ENCODE assay signal across 9 cellular contexts in genomic region chr16:30449116-30449435, GRCh38. TPM values are rescaled to one million over a fixed set of nuclear protein-coding genes. Genes with fewer than 3 reads are reported as not detected.
"Had no signal": no experiment of that assay in that cellular context is flagged by ENCODE, and none has a peak within 500 bp of the region (broad histone marks: within the 10 kb centered on the region; RNA-seq: fewer than 3 reads in every experiment).

No MANE protein-coding gene starts in this region.

- DNase-seq: GOT3 had no signal

- H3K4me3 ChIP-seq: GM23248, HAP-1, K562 had no signal

- H3K27ac Mint-ChIP-seq: HFFc6 had no signal

- H3K9ac ChIP-seq: GM23248 had no signal

- H3K4me3 Mint-ChIP-seq: HFFc6 had no signal

- H3K27ac ChIP-seq: GM23248, HL-60 had no signal

- H2AFZ ChIP-seq: GM23248 had no signal

RNA-seq across cellular contexts. Expression of gene ITGAL, which starts 23.5 kb away (rescaled TPM):
- total RNA-seq: H4, HFFc6, HT1080, IMR-90 had no signal
